ENCODE assay signal across 8 cellular contexts in genomic region chr17:45719335-45720071, GRCh38.
A peak's percentile ranks its signal among the peaks of the same experiment; 100 is the strongest.
DNase-seq lines count a peak whose midpoint lies in the region; ATAC-seq and TF ChIP-seq lines count a peak whose summit lies in the region.

No MANE protein-coding gene starts in this region.

- H3K9me3 ChIP-seq in GM23248 (ENCODE audit: low read depth): no peaks in the 10 kb centered on the region
- no peaks in the 10 kb centered on the region for H3K9me3 ChIP-seq in ascending aorta

- peaks cover 2% of the 10 kb centered on the region for H3K27me3 Mint-ChIP-seq in glutamatergic neuron (ENCODE audit: unreplicated experiment)

- no peaks in the 10 kb centered on the region for H3K9me2 ChIP-seq in GM23248 (ENCODE audit: insufficient read depth)

- no peak overlapping the region for H3K4me3 Mint-ChIP-seq in glutamatergic neuron (ENCODE audit: unreplicated experiment)

- H3K4me1 ChIP-seq in GM23248 (ENCODE audit: insufficient read depth) (no peaks in the 10 kb centered on the region; the same call in 1 of the 2 replicates), ascending aorta (no peaks in the 10 kb centered on the region)

- TF ChIP-seq CTCF in RWPE1 (conservative IDR thresholded peaks at IDR 0.05; ENCODE audit: low read depth) (peak; percentile 33; the same call in 1 of the 2 replicates), glutamatergic neuron (IDR thresholded peaks at IDR 0.05; ENCODE audit: partially characterized antibody, unreplicated experiment) (peak; percentile 55), ascending aorta (IDR thresholded peaks at IDR 0.05) (peak in 1 of 3 experiments; percentile 14)

- peaks cover 16% of the 10 kb centered on the region for H3K27me3 ChIP-seq in GM23248 (replicated peaks; ENCODE audit: insufficient read depth)
- H3K27me3 ChIP-seq in ascending aorta: no peaks in the 10 kb centered on the region

- H3K36me3 Mint-ChIP-seq in glutamatergic neuron (ENCODE audit: unreplicated experiment): peaks cover 3% of the 10 kb centered on the region

- DNase-seq in 8988T (peak; percentile 33), GM23248 (peak; percentile 96), RWPE1 (ENCODE audit: low spot score) (peak; percentile 71), glutamatergic neuron (no peak), mucosa of gallbladder (ENCODE audit: low spot score) (no peak), NK-92 (lab: John Stamatoyannopoulos, UW; ENCODE audit: unreplicated experiment) (no peak), ascending aorta (ENCODE audit: low spot score in 2 of 2) (no peak)

- no peak overlapping the region for H3K9ac ChIP-seq in GM23248

- no peaks in the 10 kb centered on the region for H4K20me1 ChIP-seq in GM23248 (ENCODE audit: insufficient read depth)

- no peak overlapping the region for H3K27ac ChIP-seq in GM23248
- no peak overlapping the region for H3K27ac ChIP-seq in RWPE1
- no peak overlapping the region for H3K27ac ChIP-seq in ascending aorta

- peaks cover 9% of the 10 kb centered on the region; the same call in 1 of the 2 replicates for H3F3A ChIP-seq in GM23248 (ENCODE audit: insufficient read depth)

- no peak overlapping the region for H3K4me2 ChIP-seq in GM23248 (ENCODE audit: unreplicated experiment)

- H3K4me1 Mint-ChIP-seq in glutamatergic neuron (ENCODE audit: low read depth, unreplicated experiment): peaks cover 2% of the 10 kb centered on the region

- WGBS in GM23248 (ENCODE audit: low coverage in 1 of 2, low lambda C conversion rate in 2 of 2, missing lambda C conversion rate in 2 of 2), 2 experiments: 26 to 31% methylated on average over 3 of the region's 3 CpGs

- no peak overlapping the region for H2AFZ ChIP-seq in GM23248

- POLR2A ChIA-PET in RWPE1 (lab: Yijun Ruan, JAX; ENCODE audit: low non-redundant PET): no interaction called here

- in situ Hi-C loops in GM23248 (cut with MboI): no loop called here

- H3K79me2 ChIP-seq in GM23248 (ENCODE audit: insufficient read depth): no peaks in the 10 kb centered on the region

- H3K4me3 ChIP-seq in GM23248 (no peak overlapping the region), ascending aorta (no peak overlapping the region)

- CTCF ChIA-PET in RWPE1 (lab: Yijun Ruan, JAX): interaction anchor here (0.6 to 1.4 kb wide), 4 partner anchors 35 to 113 kb away, joined by 3 to 6 read pairs (median 4); no protein-coding TSS in a partner anchor

- no peak overlapping the region for H3K27ac Mint-ChIP-seq in glutamatergic neuron (ENCODE audit: unreplicated experiment)

- no peak for ATAC-seq in HG03159 (IDR thresholded peaks at IDR 0.05; ENCODE audit: unreplicated experiment)

- no peaks in the 10 kb centered on the region for H3K36me3 ChIP-seq in GM23248 (ENCODE audit: low read depth)
- H3K36me3 ChIP-seq in ascending aorta: no peaks in the 10 kb centered on the region

- H3K9me3 Mint-ChIP-seq in glutamatergic neuron (ENCODE audit: unreplicated experiment): peaks cover 1% of the 10 kb centered on the region

- intact Hi-C loops in ascending aorta (cut with DNase I): no loop called here

Comparison
In these comparisons a context has a peak if more than half of its experiments do, and no peak if none do; other contexts are left out.
1. DNase-seq: peak in 8988T (single experiment), GM23248 (single experiment) and RWPE1 (single experiment); none in glutamatergic neuron (single experiment), mucosa of gallbladder (single experiment), NK-92 (single experiment) and ascending aorta (0 of 2).